22 cellular contexts compared by ENCODE assay signal in the genomic region with DNA sequence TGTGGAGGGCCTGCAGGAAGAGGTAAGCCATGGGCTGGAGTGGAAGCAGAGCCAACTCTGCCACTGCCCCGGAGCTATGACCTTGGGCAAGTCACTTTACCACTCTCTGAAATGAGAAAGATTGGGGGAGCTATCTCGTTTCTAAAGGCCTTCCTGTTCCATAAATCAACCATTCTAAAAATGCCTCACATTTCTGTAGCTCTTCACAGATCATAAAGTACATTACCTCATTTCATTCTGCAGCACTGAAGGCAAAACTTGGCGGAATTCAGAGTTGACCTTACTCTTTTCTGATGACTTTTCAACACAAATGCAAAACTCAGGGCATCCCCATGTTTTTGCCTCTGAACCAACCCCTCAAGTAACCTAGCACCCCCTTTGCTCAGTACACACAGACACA.
DNase-seq lines count a peak whose midpoint lies in the region; ATAC-seq, FAIRE-seq and TF ChIP-seq lines count a peak whose summit lies in the region.
"Had no signal": no experiment of that assay in that cellular context is flagged by ENCODE, and none has a peak within 500 bp of the region (broad histone marks: within the 10 kb centered on the region; RNA-seq: fewer than 3 reads in every experiment).

No MANE protein-coding gene starts in this region.

- no peak overlapping the region for H2AK5ac ChIP-seq in H9 (ENCODE audit: insufficient read length, low read length)
- H2AK5ac ChIP-seq in H1 (ENCODE audit: low read depth, low read length): no peak overlapping the region

- H3K27me3 Mint-ChIP-seq in H9 (ENCODE audit: low read depth): no peaks in the 10 kb centered on the region
- peaks cover 41% of the 10 kb centered on the region for H3K27me3 Mint-ChIP-seq in mesothelial cell of epicardium (ENCODE audit: low read depth)

- no peak for TF ChIP-seq POLR2A in H1 (IDR thresholded peaks at IDR 0.05; ENCODE audit: control extremely low read depth in 1 of 2, low read depth in 2 of 2, low read length in 2 of 2)

- H3K4ac ChIP-seq in H9 (ENCODE audit: low read depth, low read length) (no peak overlapping the region), H1 (replicated peaks; ENCODE audit: insufficient read length, low read depth, low read length) (no peak overlapping the region)

- H3K56ac ChIP-seq in H9 (ENCODE audit: insufficient read length, low read depth, low read length) (no peak overlapping the region), H1 (replicated peaks; ENCODE audit: insufficient read length, low read depth, low read length) (no peak overlapping the region)

- no peak overlapping the region for H2BK15ac ChIP-seq in H9 (ENCODE audit: low read depth, low read length)
- H2BK15ac ChIP-seq in H1 (ENCODE audit: low read length): no peak overlapping the region

- H3K79me2 ChIP-seq in H9 (ENCODE audit: insufficient read depth, low read length): no peaks in the 10 kb centered on the region
- H3K79me2 ChIP-seq in H1 (ENCODE audit: control insufficient read depth in 1 of 2, insufficient read depth in 2 of 2, low read length in 2 of 2): no peaks in the 10 kb centered on the region

- DNase-seq in H9 (no peak), H1 (ENCODE audit: low read depth in 1 of 2, low spot score in 2 of 2) (no peak), left kidney (ENCODE audit: low read depth, low spot score) (peak; percentile 51), mesothelial cell of epicardium (ENCODE audit: low spot score in 2 of 2, unreplicated experiment in 2 of 2) (no peak)
- DNase-seq: 8988T; ACHN; AML-193; C1 segment of cervical spinal cord; Calu3; CD4-positive, alpha-beta memory T cell; COR-L47; DMS53; DMS79 treated with DMSO at 0.1 percent for 48 hours; GF-D8; GOT3; H7 had no signal

- H3K79me1 ChIP-seq in H9 (ENCODE audit: insufficient read depth, low read depth, low read length, poor library complexity, severe bottlenecking) (no peaks in the 10 kb centered on the region), H1 (ENCODE audit: low read depth, low read length) (no peaks in the 10 kb centered on the region)

- H3K23me2 ChIP-seq in H9 (ENCODE audit: insufficient read length, low read depth, low read length, poor library complexity, severe bottlenecking) (no peaks in the 10 kb centered on the region), H1 (ENCODE audit: low read depth, low read length) (no peaks in the 10 kb centered on the region; the same call in 1 of the 2 replicates)

- H3T11ph ChIP-seq in H9 (ENCODE audit: low read length): no peak overlapping the region

- H3K36me3 ChIP-seq in H1 (ENCODE audit: control insufficient read depth in 2 of 4, insufficient read depth in 4 of 4, low read length in 3 of 4): no peaks in the 10 kb centered on the region

- TF ChIP-seq CTCF in H9 (conservative IDR thresholded peaks at IDR 0.05): no peak
- no peak for TF ChIP-seq CTCF in H1 (IDR thresholded peaks at IDR 0.05; ENCODE audit: control extremely low read depth in 1 of 3, insufficient read depth in 1 of 3, low read depth in 1 of 3, low read length in 3 of 3)
- TF ChIP-seq CTCF in mesothelial cell of epicardium (IDR thresholded peaks at IDR 0.05; ENCODE audit: unreplicated experiment): no peak

- H3K14ac ChIP-seq in H9 (ENCODE audit: insufficient read depth, low read length) (no peak overlapping the region), H1 (ENCODE audit: insufficient read length) (no peak overlapping the region)

- no peak for TF ChIP-seq RAD21 in H1 (IDR thresholded peaks at IDR 0.05 in 1 of 2, conservative IDR thresholded peaks at IDR 0.05 in 1 of 2; ENCODE audit: low read depth in 2 of 2, low read length in 2 of 2)

- H3K9ac ChIP-seq in H9 (ENCODE audit: extremely low read depth, insufficient read length, low read length) (no peak overlapping the region), H1 (replicated peaks in 1 of 4; ENCODE audit: extremely low read depth in 1 of 4, low read depth in 3 of 4, low read length in 3 of 4) (no peak overlapping the region)

- H3K4me1 ChIP-seq in H9 (ENCODE audit: insufficient read depth, low read length) (peaks cover 2% of the 10 kb centered on the region; the same call in 1 of the 2 replicates), H1 (replicated peaks in 1 of 4; ENCODE audit: control insufficient read depth in 3 of 4, insufficient read depth in 4 of 4, low read length in 3 of 4) (peaks cover 0 to 1% (median 0%) of the 10 kb centered on the region in 4 experiments; a peak in 2 of 7 replicates)
- H3K4me1 ChIP-seq: A549 had no signal

- H3K36me3 Mint-ChIP-seq in H9 (ENCODE audit: insufficient read depth in 1 of 3, low read depth in 3 of 3): no peaks in the 10 kb centered on the region
- no peaks in the 10 kb centered on the region for H3K36me3 Mint-ChIP-seq in mesothelial cell of epicardium
- H3K36me3 Mint-ChIP-seq: CD4-positive, alpha-beta memory T cell had no signal

- ATAC-seq in HG03135 (IDR thresholded peaks at IDR 0.05; ENCODE audit: unreplicated experiment): no peak
- ATAC-seq in GM18502 (IDR thresholded peaks at IDR 0.05; ENCODE audit: poor library complexity, unreplicated experiment): no peak
- no peak for ATAC-seq in HG02678 (IDR thresholded peaks at IDR 0.05; ENCODE audit: unreplicated experiment)
- ATAC-seq: A549, HCT116 had no signal

- H3K27me3 ChIP-seq in H9 (ENCODE audit: insufficient read depth, low read length): no peaks in the 10 kb centered on the region
- no peaks in the 10 kb centered on the region for H3K27me3 ChIP-seq in H1 (replicated peaks in 1 of 4; ENCODE audit: control insufficient read depth in 3 of 4, extremely low read depth in 1 of 4, insufficient read depth in 3 of 4, low read length in 3 of 4)

- H3K4me3 ChIP-seq in H1 (ENCODE audit: extremely low read depth in 1 of 4, insufficient read depth in 2 of 4, low read depth in 3 of 4, low read length in 4 of 4): no peak overlapping the region
- H3K4me3 ChIP-seq: A549 had no signal

- no peak overlapping the region for H3K4me2 ChIP-seq in H9 (ENCODE audit: insufficient read depth, insufficient read length, low read length)
- no peak overlapping the region for H3K4me2 ChIP-seq in H1 (ENCODE audit: insufficient read depth in 1 of 2, low read depth in 2 of 2, low read length in 2 of 2)
- H3K4me2 ChIP-seq: A549 had no signal

- TF ChIP-seq EP300 in H1 (IDR thresholded peaks at IDR 0.05; ENCODE audit: borderline replicate concordance in 1 of 2, low read depth in 2 of 2, low read length in 2 of 2): no peak

- H2AFZ ChIP-seq in H9 (ENCODE audit: low read length) (no peak overlapping the region), H1 (ENCODE audit: low read length) (no peak overlapping the region)

- peaks cover 19 to 21% of the 10 kb centered on the region in 2 experiments for H3K4me1 Mint-ChIP-seq in H9
- peaks cover 5% of the 10 kb centered on the region for H3K4me1 Mint-ChIP-seq in mesothelial cell of epicardium
- H3K4me1 Mint-ChIP-seq: CD4-positive, alpha-beta memory T cell had no signal

- no peak overlapping the region for H2BK12ac ChIP-seq in H9 (ENCODE audit: insufficient read length, low read depth, low read length)
- H2BK12ac ChIP-seq in H1 (ENCODE audit: low read depth, low read length): peak overlapping the region; percentile 5; the same call in 1 of the 2 replicates

- H3K9me3 Mint-ChIP-seq in H9: no peaks in the 10 kb centered on the region
- no peaks in the 10 kb centered on the region for H3K9me3 Mint-ChIP-seq in mesothelial cell of epicardium

- H3K27ac ChIP-seq in H9 (ENCODE audit: insufficient read length, low read depth, low read length) (no peak overlapping the region), H1 (ENCODE audit: low read depth, low read length) (no peak overlapping the region)
- H3K27ac ChIP-seq: A549 had no signal

- no peak overlapping the region for H3K4me3 Mint-ChIP-seq in H9
- no peak overlapping the region for H3K4me3 Mint-ChIP-seq in mesothelial cell of epicardium
- H3K4me3 Mint-ChIP-seq: CD4-positive, alpha-beta memory T cell had no signal

- WGBS in H9 (ENCODE audit: extremely low coverage, insufficient read length, low lambda C conversion rate): no CpG with 5 or more reads among the region's 3 CpGs
- WGBS in H1 (ENCODE audit: extremely low coverage in 1 of 2, insufficient coverage in 1 of 2, insufficient read length in 1 of 2, insufficient replicate concordance in 2 of 2, low coverage in 1 of 2, low lambda C conversion rate in 2 of 2, missing lambda C conversion rate in 1 of 2), 2 experiments: 89% methylated on average over 3 of the region's 3 CpGs; no CpG with 5 or more reads in 1 of the 2 experiments

- H2BK20ac ChIP-seq in H9 (ENCODE audit: low read depth, low read length, poor library complexity, severe bottlenecking) (no peak overlapping the region), H1 (ENCODE audit: low read length) (no peak overlapping the region)

- no peak overlapping the region for H2BK120ac ChIP-seq in H9 (ENCODE audit: low read depth, low read length, poor library complexity, severe bottlenecking)
- H2BK120ac ChIP-seq in H1 (replicated peaks; ENCODE audit: low read depth, low read length): no peak overlapping the region

- H4K91ac ChIP-seq in H9 (ENCODE audit: insufficient read length, low read depth, low read length) (no peak overlapping the region), H1 (replicated peaks; ENCODE audit: insufficient read length, low read length) (no peak overlapping the region)

- H3K9me3 ChIP-seq in H9 (ENCODE audit: control insufficient read depth, low read depth, low read length) (no peaks in the 10 kb centered on the region), H1 (ENCODE audit: insufficient read depth in 2 of 2, low read depth in 1 of 2, low read length in 1 of 2) (no peaks in the 10 kb centered on the region)
- H3K9me3 ChIP-seq: A549 had no signal

- POLR2A ChIA-PET in H1 (lab: Charles Lee; ENCODE audit: partially characterized antibody): no interaction called here

- H4K8ac ChIP-seq in H9 (replicated peaks; ENCODE audit: insufficient read length, low read depth, low read length) (no peak overlapping the region), H1 (ENCODE audit: extremely low read depth, insufficient read depth, low read length) (no peak overlapping the region; the same call in 1 of the 2 replicates)

- H3K27ac Mint-ChIP-seq in H9 (peak overlapping the region in 2 of 3 experiments; percentile 1 to 10; a peak in 4 of 7 replicates), mesothelial cell of epicardium (no peak overlapping the region)
- H3K27ac Mint-ChIP-seq: CD4-positive, alpha-beta memory T cell had no signal

- H4K5ac ChIP-seq in H9 (ENCODE audit: insufficient read length, low read depth, low read length) (no peak overlapping the region), H1 (ENCODE audit: insufficient read length, low read depth, low read length) (no peak overlapping the region)

- H3K23ac ChIP-seq in H9 (ENCODE audit: insufficient read length, low read depth, low read length): no peak overlapping the region
- no peak overlapping the region for H3K23ac ChIP-seq in H1 (ENCODE audit: insufficient read length)

- FAIRE-seq in H1 (lab: Jason Lieb, UNC): no peak
- FAIRE-seq: A549, GM18507 had no signal

- no peak overlapping the region for H3K18ac ChIP-seq in H9 (ENCODE audit: insufficient read length, low read depth, low read length)
- H3K18ac ChIP-seq in H1 (ENCODE audit: extremely low read depth, low read length): peak overlapping the region; percentile 56; the same call in 1 of the 2 replicates

- H4K20me1 ChIP-seq in H9 (ENCODE audit: control insufficient read depth, insufficient read depth, insufficient read length) (no peaks in the 10 kb centered on the region), H1 (replicated peaks in 1 of 2; ENCODE audit: control insufficient read depth in 1 of 2, insufficient read depth in 2 of 2, low read length in 2 of 2) (no peaks in the 10 kb centered on the region)

- H2BK5ac ChIP-seq in H9 (ENCODE audit: insufficient read length, low read length) (no peak overlapping the region), H1 (ENCODE audit: low read depth, low read length) (no peak overlapping the region)

- CTCF ChIA-PET in H1 (lab: Charles Lee; ENCODE audit: partially characterized antibody): interaction anchor here (0.9 kb wide), 2 partner anchors 24 to 253 kb away, joined by 3 to 4 read pairs; no protein-coding TSS in a partner anchor
